12 cellular contexts compared by ENCODE assay signal in genomic region chr2:7672685-7673071, GRCh38.
DNase-seq lines count a peak whose midpoint lies in the region; ATAC-seq and TF ChIP-seq lines count a peak whose summit lies in the region.
"Had no signal": no experiment of that assay in that cellular context is flagged by ENCODE, and none has a peak within 500 bp of the region (broad histone marks: within the 10 kb centered on the region; RNA-seq: fewer than 3 reads in every experiment).

No MANE protein-coding gene starts in this region.

- no peak for ATAC-seq in HG02970 (IDR thresholded peaks at IDR 0.05; ENCODE audit: low FRiP score, unreplicated experiment)

- H3K27me3 ChIP-seq in liver (ENCODE audit: control insufficient read depth in 4 of 4, insufficient read depth in 4 of 4, low read length in 3 of 4) = no peaks in the 10 kb centered on the region
- H3K27me3 ChIP-seq: ascending aorta, tibial nerve had no signal

- no peak for TF ChIP-seq CTCF in liver (IDR thresholded peaks at IDR 0.05; ENCODE audit: low read depth, low read length, missing input control)

- 49% methylated on average over 5 of the region's 5 CpGs for WGBS in liver

- H3K4me1 ChIP-seq in liver (ENCODE audit: control insufficient read depth in 4 of 4, insufficient read depth in 4 of 4, low read length in 3 of 4) = peaks cover 0 to 5% (median 0%) of the 10 kb centered on the region in 4 donors
- H3K4me1 ChIP-seq: ascending aorta, tibial nerve had no signal

- no peaks in the 10 kb centered on the region for H3K9me3 ChIP-seq in liver (ENCODE audit: control insufficient read depth in 4 of 4, low read length in 3 of 4)
- H3K9me3 ChIP-seq: ascending aorta, tibial nerve had no signal

- TF ChIP-seq RAD21 in liver (IDR thresholded peaks at IDR 0.05) = no peak

- H3K4me3 ChIP-seq in liver (ENCODE audit: low read depth in 1 of 3, low read length in 3 of 3) = no peak overlapping the region
- H3K4me3 ChIP-seq: ascending aorta, tibial nerve had no signal

- peak; percentile 17 for DNase-seq in stimulated activated CD4-positive, alpha-beta T cell treated with anti-CD3 and anti-CD28 coated beads, Interleukin-4, amount 100 ng/mL, for 24 hours
- no peak for DNase-seq in stimulated activated CD4-positive, alpha-beta T cell treated with anti-CD3 and anti-CD28 coated beads, Interleukin-2, amount 100 ng/mL, for 24 hours
- no peak for DNase-seq in activated T-helper 2 cell treated with anti-CD3 and anti-CD28 coated beads, Interferon-gamma antibody, Interleukin-2, Interleukin-4, amounts not matched to agents 10 μg/mL and 5 μg/mL and 100 μg/mL, durations not matched to agents 14 hours and 24 hours and 36 hours (ENCODE audit: low spot score)
- DNase-seq in dermis blood vessel endothelial cell (no peak), NCI-H1105 treated with DMSO at 0.1 percent for 48 hours (lab: John Stamatoyannopoulos, UW) (no peak)
- DNase-seq: cerebellar nuclear complex, DMS79 treated with DMSO at 0.1 percent for 48 hours, retina had no signal

- H3K27ac Mint-ChIP-seq in activated T-helper 2 cell treated with anti-CD3 and anti-CD28 coated beads, Interferon-gamma antibody, Interleukin-2, Interleukin-4, amounts not matched to agents 10 μg/mL and 5 μg/mL and 100 μg/mL, durations not matched to agents 14 hours and 24 hours and 36 hours = peak overlapping the region; percentile 97

- peak overlapping the region; percentile 59 for H3K4me3 Mint-ChIP-seq in activated T-helper 2 cell treated with anti-CD3 and anti-CD28 coated beads, Interferon-gamma antibody, Interleukin-2, Interleukin-4, amounts not matched to agents 10 μg/mL and 5 μg/mL and 100 μg/mL, durations not matched to agents 14 hours and 24 hours and 36 hours (ENCODE audit: low read depth)

- no peaks in the 10 kb centered on the region for H3K36me3 ChIP-seq in liver (ENCODE audit: control insufficient read depth in 4 of 4, insufficient read depth in 3 of 4, low read depth in 1 of 4, low read length in 3 of 4)
- H3K36me3 ChIP-seq: ascending aorta, tibial nerve had no signal

- H3K9me3 Mint-ChIP-seq in activated T-helper 2 cell treated with anti-CD3 and anti-CD28 coated beads, Interferon-gamma antibody, Interleukin-2, Interleukin-4, amounts not matched to agents 10 μg/mL and 5 μg/mL and 100 μg/mL, durations not matched to agents 14 hours and 24 hours and 36 hours = peaks cover 18% of the 10 kb centered on the region

- intact Hi-C loops in activated T-helper 2 cell treated with anti-CD3 and anti-CD28 coated beads, Interferon-gamma antibody, Interleukin-2, Interleukin-4, amounts not matched to agents 10 μg/mL and 5 μg/mL and 100 μg/mL, durations not matched to agents 14 hours and 24 hours and 36 hours (cut with micrococcal nuclease) = loop anchor here (1.0 to 10.0 kb wide), 15 partner anchors 20 to 1012 kb away; no protein-coding TSS in a partner anchor

- peaks cover 55% of the 10 kb centered on the region for H3K36me3 Mint-ChIP-seq in activated T-helper 2 cell treated with anti-CD3 and anti-CD28 coated beads, Interferon-gamma antibody, Interleukin-2, Interleukin-4, amounts not matched to agents 10 μg/mL and 5 μg/mL and 100 μg/mL, durations not matched to agents 14 hours and 24 hours and 36 hours (ENCODE audit: low read depth)

- H3K27me3 Mint-ChIP-seq in activated T-helper 2 cell treated with anti-CD3 and anti-CD28 coated beads, Interferon-gamma antibody, Interleukin-2, Interleukin-4, amounts not matched to agents 10 μg/mL and 5 μg/mL and 100 μg/mL, durations not matched to agents 14 hours and 24 hours and 36 hours (ENCODE audit: low read depth) = no peaks in the 10 kb centered on the region

- H3K27ac ChIP-seq in liver (ENCODE audit: low read depth in 1 of 2, low read length in 2 of 2) = no peak overlapping the region
- H3K27ac ChIP-seq: ascending aorta, tibial nerve had no signal

- H3K9ac ChIP-seq in liver (ENCODE audit: low read depth in 1 of 2, low read length in 2 of 2) = no peak overlapping the region

- peaks cover 55% of the 10 kb centered on the region for H3K4me1 Mint-ChIP-seq in activated T-helper 2 cell treated with anti-CD3 and anti-CD28 coated beads, Interferon-gamma antibody, Interleukin-2, Interleukin-4, amounts not matched to agents 10 μg/mL and 5 μg/mL and 100 μg/mL, durations not matched to agents 14 hours and 24 hours and 36 hours (ENCODE audit: low read depth)

TF ChIP-seq in liver, 16 proteins besides CTCF, POLR2A, EP300 and RAD21:
- TF ChIP-seq ZBTB33 (IDR thresholded peaks at IDR 0.05) = no peak
- TF ChIP-seq FOXA2 (IDR thresholded peaks at IDR 0.05) = peak; percentile 38
- TF ChIP-seq HNF4G (IDR thresholded peaks at IDR 0.05) = no peak
- TF ChIP-seq, protein P1, sequence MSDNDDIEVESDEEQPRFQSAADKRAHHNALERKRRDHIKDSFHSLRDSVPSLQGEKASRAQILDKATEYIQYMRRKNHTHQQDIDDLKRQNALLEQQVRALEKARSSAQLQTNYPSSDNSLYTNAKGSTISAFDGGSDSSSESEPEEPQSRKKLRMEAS (IDR thresholded peaks at IDR 0.05) = peak; percentile 55
- TF ChIP-seq, protein P2, sequence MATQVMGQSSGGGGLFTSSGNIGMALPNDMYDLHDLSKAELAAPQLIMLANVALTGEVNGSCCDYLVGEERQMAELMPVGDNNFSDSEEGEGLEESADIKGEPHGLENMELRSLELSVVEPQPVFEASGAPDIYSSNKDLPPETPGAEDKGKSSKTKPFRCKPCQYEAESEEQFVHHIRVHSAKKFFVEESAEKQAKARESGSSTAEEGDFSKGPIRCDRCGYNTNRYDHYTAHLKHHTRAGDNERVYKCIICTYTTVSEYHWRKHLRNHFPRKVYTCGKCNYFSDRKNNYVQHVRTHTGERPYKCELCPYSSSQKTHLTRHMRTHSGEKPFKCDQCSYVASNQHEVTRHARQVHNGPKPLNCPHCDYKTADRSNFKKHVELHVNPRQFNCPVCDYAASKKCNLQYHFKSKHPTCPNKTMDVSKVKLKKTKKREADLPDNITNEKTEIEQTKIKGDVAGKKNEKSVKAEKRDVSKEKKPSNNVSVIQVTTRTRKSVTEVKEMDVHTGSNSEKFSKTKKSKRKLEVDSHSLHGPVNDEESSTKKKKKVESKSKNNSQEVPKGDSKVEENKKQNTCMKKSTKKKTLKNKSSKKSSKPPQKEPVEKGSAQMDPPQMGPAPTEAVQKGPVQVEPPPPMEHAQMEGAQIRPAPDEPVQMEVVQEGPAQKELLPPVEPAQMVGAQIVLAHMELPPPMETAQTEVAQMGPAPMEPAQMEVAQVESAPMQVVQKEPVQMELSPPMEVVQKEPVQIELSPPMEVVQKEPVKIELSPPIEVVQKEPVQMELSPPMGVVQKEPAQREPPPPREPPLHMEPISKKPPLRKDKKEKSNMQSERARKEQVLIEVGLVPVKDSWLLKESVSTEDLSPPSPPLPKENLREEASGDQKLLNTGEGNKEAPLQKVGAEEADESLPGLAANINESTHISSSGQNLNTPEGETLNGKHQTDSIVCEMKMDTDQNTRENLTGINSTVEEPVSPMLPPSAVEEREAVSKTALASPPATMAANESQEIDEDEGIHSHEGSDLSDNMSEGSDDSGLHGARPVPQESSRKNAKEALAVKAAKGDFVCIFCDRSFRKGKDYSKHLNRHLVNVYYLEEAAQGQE (IDR thresholded peaks at IDR 0.05) = no peak
- no peak for TF ChIP-seq FOXA1 (IDR thresholded peaks at IDR 0.05)
- TF ChIP-seq GABPA (IDR thresholded peaks at IDR 0.05 in 1 of 2, conservative IDR thresholded peaks at IDR 0.05 in 1 of 2) = no peak
- peak in 1 of 2 donors; percentile 34 for TF ChIP-seq RXRA (IDR thresholded peaks at IDR 0.05)
- no peak for TF ChIP-seq SP1 (IDR thresholded peaks at IDR 0.05)
- TF ChIP-seq YY1 (IDR thresholded peaks at IDR 0.05) = peak; percentile 66
- no peak for TF ChIP-seq EGR1 (IDR thresholded peaks at IDR 0.05; ENCODE audit: low read depth in 2 of 2)
- TF ChIP-seq NR2F2 (IDR thresholded peaks at IDR 0.05) = no peak
- TF ChIP-seq, protein P3, sequence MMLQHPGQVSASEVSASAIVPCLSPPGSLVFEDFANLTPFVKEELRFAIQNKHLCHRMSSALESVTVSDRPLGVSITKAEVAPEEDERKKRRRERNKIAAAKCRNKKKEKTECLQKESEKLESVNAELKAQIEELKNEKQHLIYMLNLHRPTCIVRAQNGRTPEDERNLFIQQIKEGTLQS (IDR thresholded peaks at IDR 0.05) = no peak
- peak in 1 of 2 donors; percentile 48 for TF ChIP-seq JUND (IDR thresholded peaks at IDR 0.05)
- TF ChIP-seq HNF4A (conservative IDR thresholded peaks at IDR 0.05) = peak; percentile 53 to 79
- no peak for TF ChIP-seq TAF1 (conservative IDR thresholded peaks at IDR 0.05)
TF ChIP-seq in liver: peak in this region for 6.
